Comparison of ENCODE assay signal across 1 cellular context in genomic region chr13:50894042-50894441, GRCh38.
TF ChIP-seq lines count a peak whose summit lies in the region.

No MANE protein-coding gene starts in this region.

TF ChIP-seq in WTC11, 78 proteins besides CTCF, POLR2A, EP300 and RAD21 (continued from another document):
- TF ChIP-seq ATF2 (CRISPR knock-in tag; IDR thresholded peaks at IDR 0.05; ENCODE audit: borderline replicate concordance, low read depth): no peak
- TF ChIP-seq TEAD1 (CRISPR knock-in tag; IDR thresholded peaks at IDR 0.05): no peak
- TF ChIP-seq, protein P1, sequence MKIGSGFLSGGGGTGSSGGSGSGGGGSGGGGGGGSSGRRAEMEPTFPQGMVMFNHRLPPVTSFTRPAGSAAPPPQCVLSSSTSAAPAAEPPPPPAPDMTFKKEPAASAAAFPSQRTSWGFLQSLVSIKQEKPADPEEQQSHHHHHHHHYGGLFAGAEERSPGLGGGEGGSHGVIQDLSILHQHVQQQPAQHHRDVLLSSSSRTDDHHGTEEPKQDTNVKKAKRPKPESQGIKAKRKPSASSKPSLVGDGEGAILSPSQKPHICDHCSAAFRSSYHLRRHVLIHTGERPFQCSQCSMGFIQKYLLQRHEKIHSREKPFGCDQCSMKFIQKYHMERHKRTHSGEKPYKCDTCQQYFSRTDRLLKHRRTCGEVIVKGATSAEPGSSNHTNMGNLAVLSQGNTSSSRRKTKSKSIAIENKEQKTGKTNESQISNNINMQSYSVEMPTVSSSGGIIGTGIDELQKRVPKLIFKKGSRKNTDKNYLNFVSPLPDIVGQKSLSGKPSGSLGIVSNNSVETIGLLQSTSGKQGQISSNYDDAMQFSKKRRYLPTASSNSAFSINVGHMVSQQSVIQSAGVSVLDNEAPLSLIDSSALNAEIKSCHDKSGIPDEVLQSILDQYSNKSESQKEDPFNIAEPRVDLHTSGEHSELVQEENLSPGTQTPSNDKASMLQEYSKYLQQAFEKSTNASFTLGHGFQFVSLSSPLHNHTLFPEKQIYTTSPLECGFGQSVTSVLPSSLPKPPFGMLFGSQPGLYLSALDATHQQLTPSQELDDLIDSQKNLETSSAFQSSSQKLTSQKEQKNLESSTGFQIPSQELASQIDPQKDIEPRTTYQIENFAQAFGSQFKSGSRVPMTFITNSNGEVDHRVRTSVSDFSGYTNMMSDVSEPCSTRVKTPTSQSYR (CRISPR knock-in tag; IDR thresholded peaks at IDR 0.05): no peak
- TF ChIP-seq, protein P2, sequence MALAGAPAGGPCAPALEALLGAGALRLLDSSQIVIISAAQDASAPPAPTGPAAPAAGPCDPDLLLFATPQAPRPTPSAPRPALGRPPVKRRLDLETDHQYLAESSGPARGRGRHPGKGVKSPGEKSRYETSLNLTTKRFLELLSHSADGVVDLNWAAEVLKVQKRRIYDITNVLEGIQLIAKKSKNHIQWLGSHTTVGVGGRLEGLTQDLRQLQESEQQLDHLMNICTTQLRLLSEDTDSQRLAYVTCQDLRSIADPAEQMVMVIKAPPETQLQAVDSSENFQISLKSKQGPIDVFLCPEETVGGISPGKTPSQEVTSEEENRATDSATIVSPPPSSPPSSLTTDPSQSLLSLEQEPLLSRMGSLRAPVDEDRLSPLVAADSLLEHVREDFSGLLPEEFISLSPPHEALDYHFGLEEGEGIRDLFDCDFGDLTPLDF (CRISPR knock-in tag; IDR thresholded peaks at IDR 0.05): no peak
- no peak for TF ChIP-seq CREB1 (CRISPR knock-in tag; IDR thresholded peaks at IDR 0.05)
- TF ChIP-seq SOX15 (CRISPR knock-in tag; IDR thresholded peaks at IDR 0.05): no peak
- TF ChIP-seq SP1 (CRISPR knock-in tag; conservative IDR thresholded peaks at IDR 0.05): no peak
